Comparison of ENCODE assay signal across 8 cellular contexts in genomic region chr9:70510157-70510770, GRCh38.
DNase-seq lines count a peak whose midpoint lies in the region; ATAC-seq, FAIRE-seq and TF ChIP-seq lines count a peak whose summit lies in the region.

No MANE protein-coding gene starts in this region.

- no peak for DNase-seq in AG04449 (ENCODE audit: low read depth, low spot score)
- DNase-seq in GM13977 (ENCODE audit: low spot score): peak; percentile 14
- peak; percentile 46 for DNase-seq in activated CD8-positive, alpha-beta T cell treated with anti-CD3 and anti-CD28 coated beads, Interleukin-2, amount 10 ng/mL, durations not matched to agents 7 days and 5 days
- no peak for DNase-seq in kidney
- peak; percentile 26 for DNase-seq in urothelium cell line (ENCODE audit: low spot score)
- DNase-seq in naive thymus-derived CD8-positive, alpha-beta T cell: no peak
- DNase-seq in SIG-M5 (lab: John Stamatoyannopoulos, UW): no peak
- no peak for DNase-seq in CD8-positive, alpha-beta memory T cell

- H3K9me3 Mint-ChIP-seq in activated CD8-positive, alpha-beta T cell treated with anti-CD3 and anti-CD28 coated beads, Interleukin-2, amount 10 ng/mL, durations not matched to agents 7 days and 5 days (ENCODE audit: insufficient read depth): no peaks in the 10 kb centered on the region
- H3K9me3 Mint-ChIP-seq in naive thymus-derived CD8-positive, alpha-beta T cell: peaks cover 0 to 5% (median 0%) of the 10 kb centered on the region in 9 donors
- H3K9me3 Mint-ChIP-seq in CD8-positive, alpha-beta memory T cell: peaks cover 0 to 8% (median 4%) of the 10 kb centered on the region in 5 donors

- H3K4me3 Mint-ChIP-seq in activated CD8-positive, alpha-beta T cell treated with anti-CD3 and anti-CD28 coated beads, Interleukin-2, amount 10 ng/mL, durations not matched to agents 7 days and 5 days: no peak overlapping the region
- no peak overlapping the region for H3K4me3 Mint-ChIP-seq in naive thymus-derived CD8-positive, alpha-beta T cell
- H3K4me3 Mint-ChIP-seq in CD8-positive, alpha-beta memory T cell: no peak overlapping the region

- no peaks in the 10 kb centered on the region for H3K4me1 ChIP-seq in kidney (ENCODE audit: control insufficient read depth in 1 of 2, insufficient read depth in 1 of 2, low read depth in 1 of 2, low read length in 2 of 2)
- no peaks in the 10 kb centered on the region for H3K4me1 ChIP-seq in CD8-positive, alpha-beta memory T cell (ENCODE audit: insufficient read depth, low read length)

- no peak for ATAC-seq in activated CD8-positive, alpha-beta T cell treated with anti-CD3 and anti-CD28 coated beads, Interleukin-2, amount 10 ng/mL, durations not matched to agents 7 days and 5 days
- no peak for ATAC-seq in naive thymus-derived CD8-positive, alpha-beta T cell

- intact Hi-C loops in kidney (cut with DNase I): no loop called here

- in situ Hi-C loops in GM13977 (cut with MboI; ENCODE audit: low pct_unique_long_range_greater_than_20kb, low sequenced_read_pairs, unreplicated experiment): no loop called here

- H3K27ac Mint-ChIP-seq in activated CD8-positive, alpha-beta T cell treated with anti-CD3 and anti-CD28 coated beads, Interleukin-2, amount 10 ng/mL, durations not matched to agents 7 days and 5 days: no peak overlapping the region
- no peak overlapping the region for H3K27ac Mint-ChIP-seq in naive thymus-derived CD8-positive, alpha-beta T cell
- H3K27ac Mint-ChIP-seq in CD8-positive, alpha-beta memory T cell: no peak overlapping the region

- H3K27ac ChIP-seq in kidney (ENCODE audit: low read depth in 2 of 2, low read length in 2 of 2): no peak overlapping the region
- H3K27ac ChIP-seq in CD8-positive, alpha-beta memory T cell (ENCODE audit: low read depth, low read length): no peak overlapping the region

- H3K36me3 ChIP-seq in kidney (ENCODE audit: control insufficient read depth in 1 of 2, insufficient read depth in 2 of 2, low read length in 2 of 2): no peaks in the 10 kb centered on the region
- H3K36me3 ChIP-seq in CD8-positive, alpha-beta memory T cell (ENCODE audit: insufficient read depth, low read length): no peaks in the 10 kb centered on the region

- no peaks in the 10 kb centered on the region for H3K4me1 Mint-ChIP-seq in activated CD8-positive, alpha-beta T cell treated with anti-CD3 and anti-CD28 coated beads, Interleukin-2, amount 10 ng/mL, durations not matched to agents 7 days and 5 days (ENCODE audit: low read depth)
- H3K4me1 Mint-ChIP-seq in naive thymus-derived CD8-positive, alpha-beta T cell: no peaks in the 10 kb centered on the region
- H3K4me1 Mint-ChIP-seq in CD8-positive, alpha-beta memory T cell: no peaks in the 10 kb centered on the region

- H3K9me3 ChIP-seq in kidney (ENCODE audit: control insufficient read depth in 1 of 2, low read length in 2 of 2): no peaks in the 10 kb centered on the region
- no peaks in the 10 kb centered on the region for H3K9me3 ChIP-seq in CD8-positive, alpha-beta memory T cell (ENCODE audit: low read length)

- no peaks in the 10 kb centered on the region for H3K36me3 Mint-ChIP-seq in activated CD8-positive, alpha-beta T cell treated with anti-CD3 and anti-CD28 coated beads, Interleukin-2, amount 10 ng/mL, durations not matched to agents 7 days and 5 days (ENCODE audit: low read depth)
- H3K36me3 Mint-ChIP-seq in naive thymus-derived CD8-positive, alpha-beta T cell: no peaks in the 10 kb centered on the region
- H3K36me3 Mint-ChIP-seq in CD8-positive, alpha-beta memory T cell: peaks cover 0 to 12% (median 0%) of the 10 kb centered on the region in 3 donors

- H3K27me3 ChIP-seq in CD8-positive, alpha-beta memory T cell (ENCODE audit: insufficient read depth, low read length, poor library complexity, severe bottlenecking): no peaks in the 10 kb centered on the region

- no peak for FAIRE-seq in kidney (lab: Jason Lieb, UNC)
- FAIRE-seq in urothelium cell line (lab: Jason Lieb, UNC): no peak

- H3K4me3 ChIP-seq in AG04449 (ENCODE audit: low read depth, low read length) (no peak overlapping the region), kidney (ENCODE audit: low read length in 2 of 2) (no peak overlapping the region)
- no peak overlapping the region for H3K4me3 ChIP-seq in CD8-positive, alpha-beta memory T cell (ENCODE audit: low read length)

- POLR2A ChIA-PET in AG04449 (lab: Yijun Ruan, JAX): no interaction called here
- POLR2A ChIA-PET in activated CD8-positive, alpha-beta T cell treated with anti-CD3 and anti-CD28 coated beads, Interleukin-2, amount 10 ng/mL, durations not matched to agents 7 days and 5 days (lab: Charles Lee): interaction anchor here (0.9 kb wide), 1 partner anchor 96 kb away, joined by 3 read pairs; the partner anchor contains the start of gene KLF9
- POLR2A ChIA-PET in naive thymus-derived CD8-positive, alpha-beta T cell (lab: Charles Lee): no interaction called here
- POLR2A ChIA-PET in CD8-positive, alpha-beta memory T cell (lab: Charles Lee): no interaction called here

- H3K9ac ChIP-seq in kidney (ENCODE audit: low read length in 2 of 2): no peak overlapping the region

- CTCF ChIA-PET in AG04449 (lab: Yijun Ruan, JAX): interaction anchor here (0.6 to 5.3 kb wide), 14 partner anchors 8 to 1112 kb away, joined by 3 to 30 read pairs (median 3); no protein-coding TSS in a partner anchor
- CTCF ChIA-PET in activated CD8-positive, alpha-beta T cell treated with anti-CD3 and anti-CD28 coated beads, Interleukin-2, amount 10 ng/mL, durations not matched to agents 7 days and 5 days (lab: Charles Lee): interaction anchor here (1.0 to 4.0 kb wide), 11 partner anchors 8 to 92 kb away, joined by 3 to 25 read pairs (median 4); no protein-coding TSS in a partner anchor
- CTCF ChIA-PET in CD8-positive, alpha-beta memory T cell (lab: Charles Lee): interaction anchor here (0.7 to 1.1 kb wide), 3 partner anchors 10 to 201 kb away, joined by 3 to 5 read pairs (median 3); no protein-coding TSS in a partner anchor

- peak; percentile 39 for TF ChIP-seq CTCF in AG04449 (IDR thresholded peaks at IDR 0.05; ENCODE audit: insufficient read depth, low read length, missing control alignments)
- peak; percentile 48 for TF ChIP-seq CTCF in GM13977 (IDR thresholded peaks at IDR 0.05; ENCODE audit: extremely low read depth, insufficient read depth, missing control alignments)
- peak; percentile 53 for TF ChIP-seq CTCF in kidney (IDR thresholded peaks at IDR 0.05; ENCODE audit: borderline replicate concordance, extremely low read depth, insufficient read depth)

- H3K27me3 Mint-ChIP-seq in activated CD8-positive, alpha-beta T cell treated with anti-CD3 and anti-CD28 coated beads, Interleukin-2, amount 10 ng/mL, durations not matched to agents 7 days and 5 days (ENCODE audit: low read depth): peaks cover 1% of the 10 kb centered on the region
- H3K27me3 Mint-ChIP-seq in naive thymus-derived CD8-positive, alpha-beta T cell: no peaks in the 10 kb centered on the region
- peaks cover 0 to 1% of the 10 kb centered on the region in 2 donors for H3K27me3 Mint-ChIP-seq in CD8-positive, alpha-beta memory T cell

Comparison
In these comparisons a context has a peak if more than half of its experiments do, and no peak if none do; other contexts are left out.
1. DNase-seq: peak in GM13977 (single experiment), activated CD8-positive, alpha-beta T cell treated with anti-CD3 and anti-CD28 coated beads, Interleukin-2, amount 10 ng/mL, durations not matched to agents 7 days and 5 days (single experiment) and urothelium cell line (single experiment); none in AG04449 (single experiment), kidney (single experiment), naive thymus-derived CD8-positive, alpha-beta T cell (0 of 10), SIG-M5 (single experiment) and CD8-positive, alpha-beta memory T cell (0 of 5).
2. Peak in every context shown above with its lines, with median percentiles within 50 percentile points of each other: CTCF ChIP-seq.